10 cellular contexts compared by ENCODE assay signal in genomic region chr21:44054710-44055109, GRCh38. TPM values are rescaled to one million over a fixed set of nuclear protein-coding genes. Genes with fewer than 3 reads are reported as not detected.
A peak's percentile ranks its signal among the peaks of the same experiment; 100 is the strongest.
DNase-seq lines count a peak whose midpoint lies in the region; ATAC-seq and TF ChIP-seq lines count a peak whose summit lies in the region.
"Had no signal": no experiment of that assay in that cellular context is flagged by ENCODE, and none has a peak within 500 bp of the region (broad histone marks: within the 10 kb centered on the region; RNA-seq: fewer than 3 reads in every experiment).

No MANE protein-coding gene starts in this region.

- CTCF ChIA-PET in Caco-2 (lab: Charles Lee), result interaction anchor here (0.6 kb wide), 1 partner anchor 250 kb away, joined by 3 read pairs; no protein-coding TSS in a partner anchor
- CTCF ChIA-PET in activated CD8-positive, alpha-beta T cell treated with anti-CD3 and anti-CD28 coated beads for 36 hours (lab: Charles Lee), result no interaction called here

- H3K9me3 Mint-ChIP-seq in Caco-2 (ENCODE audit: unreplicated experiment), result no peaks in the 10 kb centered on the region
- no peaks in the 10 kb centered on the region for H3K9me3 Mint-ChIP-seq in activated CD8-positive, alpha-beta T cell treated with anti-CD3 and anti-CD28 coated beads for 36 hours
- peaks cover 3% of the 10 kb centered on the region for H3K9me3 Mint-ChIP-seq in glutamatergic neuron (ENCODE audit: unreplicated experiment)

- H3K27ac Mint-ChIP-seq in Caco-2 (ENCODE audit: unreplicated experiment), result peak overlapping the region; percentile 64
- H3K27ac Mint-ChIP-seq in activated CD8-positive, alpha-beta T cell treated with anti-CD3 and anti-CD28 coated beads for 36 hours, result peak overlapping the region; percentile 62
- peak overlapping the region; percentile 46 for H3K27ac Mint-ChIP-seq in glutamatergic neuron (ENCODE audit: unreplicated experiment)

- H3K4me1 Mint-ChIP-seq in Caco-2 (ENCODE audit: low read depth, unreplicated experiment) (peaks cover 7% of the 10 kb centered on the region), glutamatergic neuron (ENCODE audit: low read depth, unreplicated experiment) (peaks cover 61% of the 10 kb centered on the region)
- H3K4me1 Mint-ChIP-seq in activated CD8-positive, alpha-beta T cell treated with anti-CD3 and anti-CD28 coated beads for 36 hours (ENCODE audit: low read depth), result peaks cover 18% of the 10 kb centered on the region

- no peaks in the 10 kb centered on the region for H3K27me3 Mint-ChIP-seq in Caco-2 (ENCODE audit: insufficient read depth, unreplicated experiment)
- H3K27me3 Mint-ChIP-seq in activated CD8-positive, alpha-beta T cell treated with anti-CD3 and anti-CD28 coated beads for 36 hours, result no peaks in the 10 kb centered on the region
- H3K27me3 Mint-ChIP-seq in glutamatergic neuron (ENCODE audit: unreplicated experiment), result peaks cover 4% of the 10 kb centered on the region

- POLR2A ChIA-PET in Caco-2 (lab: Charles Lee), result no interaction called here
- POLR2A ChIA-PET in activated CD8-positive, alpha-beta T cell treated with anti-CD3 and anti-CD28 coated beads for 36 hours (lab: Charles Lee), result no interaction called here

- TF ChIP-seq CTCF in Caco-2 (IDR thresholded peaks at IDR 0.05; ENCODE audit: insufficient read depth in 1 of 2, low read depth in 1 of 2, low read length in 1 of 2, severe bottlenecking in 1 of 2, unreplicated experiment in 1 of 2) (no peak), glutamatergic neuron (IDR thresholded peaks at IDR 0.05; ENCODE audit: partially characterized antibody, unreplicated experiment) (no peak)
- no peak for TF ChIP-seq CTCF in activated CD8-positive, alpha-beta T cell treated with anti-CD3 and anti-CD28 coated beads for 36 hours (IDR thresholded peaks at IDR 0.05)

- peaks cover 39% of the 10 kb centered on the region for H3K36me3 Mint-ChIP-seq in Caco-2 (ENCODE audit: insufficient read depth, unreplicated experiment)
- peaks cover 27% of the 10 kb centered on the region for H3K36me3 Mint-ChIP-seq in activated CD8-positive, alpha-beta T cell treated with anti-CD3 and anti-CD28 coated beads for 36 hours (ENCODE audit: low read depth)
- H3K36me3 Mint-ChIP-seq in glutamatergic neuron (ENCODE audit: unreplicated experiment), result no peaks in the 10 kb centered on the region

- no peak for DNase-seq in Caco-2
- no peak for DNase-seq in activated CD8-positive, alpha-beta T cell treated with anti-CD3 and anti-CD28 coated beads for 36 hours
- DNase-seq in glutamatergic neuron, result no peak
- DNase-seq in renal cortical epithelial cell (ENCODE audit: low read depth), result peak; percentile 56
- no peak for DNase-seq in ACHN
- DNase-seq in NCI-H446 treated with DMSO at 0.1 percent for 48 hours (lab: John Stamatoyannopoulos, UW), result no peak
- no peak for DNase-seq in NCI-H2171 treated with DMSO at 0.1 percent for 48 hours (lab: John Stamatoyannopoulos, UW)
- no peak for DNase-seq in SHP77 (lab: John Stamatoyannopoulos, UW)
- DNase-seq: effector memory CD4-positive, alpha-beta T cell; Karpas-422 had no signal

- H3K36me3 ChIP-seq in Caco-2 (ENCODE audit: control insufficient read depth, insufficient read depth, low read length), result no peaks in the 10 kb centered on the region; the same call in 1 of the 2 replicates

- H3K9me3 ChIP-seq in Caco-2, result no peaks in the 10 kb centered on the region

- H3K4me1 ChIP-seq in Caco-2, result no peaks in the 10 kb centered on the region

- H3K4me3 Mint-ChIP-seq in Caco-2 (ENCODE audit: unreplicated experiment) (no peak overlapping the region), glutamatergic neuron (ENCODE audit: unreplicated experiment) (no peak overlapping the region)
- H3K4me3 Mint-ChIP-seq in activated CD8-positive, alpha-beta T cell treated with anti-CD3 and anti-CD28 coated beads for 36 hours, result no peak overlapping the region

- in situ Hi-C loops in ACHN (cut with HindIII; ENCODE audit: low pct_ligation_motif_present, low pct_unique_long_range_greater_than_20kb, low sequenced_read_pairs), result no loop called here

- H3K4me3 ChIP-seq in Caco-2 (ENCODE audit: low read depth, low read length), result no peak overlapping the region

- intact Hi-C loops in Caco-2 (cut with micrococcal nuclease; ENCODE audit: unreplicated experiment), result no loop called here
- intact Hi-C loops in activated CD8-positive, alpha-beta T cell treated with anti-CD3 and anti-CD28 coated beads for 36 hours (cut with micrococcal nuclease), result no loop called here

- no peak for ATAC-seq in activated CD8-positive, alpha-beta T cell treated with anti-CD3 and anti-CD28 coated beads for 36 hours

- no peaks in the 10 kb centered on the region for H3K27me3 ChIP-seq in Caco-2 (replicated peaks; ENCODE audit: control insufficient read depth, insufficient read depth, low read length)

- BruUV-seq in Caco-2 (replicated peaks; lab: Mats Ljungman, UMichigan), result no TSS peak

RNA-seq across cellular contexts. Expression of gene TRAPPC10, which starts 42.6 kb away (rescaled TPM):
- 43.4 and 49.4 TPM in 2 replicates for total RNA-seq in Caco-2 (2022)
- 10 to 100 TPM; 44.1 to 45.4 TPM for total RNA-seq in activated CD8-positive, alpha-beta T cell treated with anti-CD3 and anti-CD28 coated beads for 36 hours
- total RNA-seq in glutamatergic neuron (ENCODE audit: unreplicated experiment), result 48.4 TPM
- 26.9 and 31.3 TPM in 2 replicates for total RNA-seq in renal cortical epithelial cell

RNA-seq across cellular contexts. Expression of gene PWP2, which starts 52.5 kb away (rescaled TPM):
- 30.6 and 31.8 TPM in 2 replicates for total RNA-seq in Caco-2 (2022)
- 10 to 100 TPM in 1 of 2 experiments, 1 to 10 TPM in 1; 9.3 to 10.1 TPM for total RNA-seq in activated CD8-positive, alpha-beta T cell treated with anti-CD3 and anti-CD28 coated beads for 36 hours
- 22.1 TPM for total RNA-seq in glutamatergic neuron (ENCODE audit: unreplicated experiment)
- 5.4 TPM in 1 of 2 replicates, not detected in the other for total RNA-seq in renal cortical epithelial cell
